Comparison of ENCODE assay signal across 8 cellular contexts in the genomic region with DNA sequence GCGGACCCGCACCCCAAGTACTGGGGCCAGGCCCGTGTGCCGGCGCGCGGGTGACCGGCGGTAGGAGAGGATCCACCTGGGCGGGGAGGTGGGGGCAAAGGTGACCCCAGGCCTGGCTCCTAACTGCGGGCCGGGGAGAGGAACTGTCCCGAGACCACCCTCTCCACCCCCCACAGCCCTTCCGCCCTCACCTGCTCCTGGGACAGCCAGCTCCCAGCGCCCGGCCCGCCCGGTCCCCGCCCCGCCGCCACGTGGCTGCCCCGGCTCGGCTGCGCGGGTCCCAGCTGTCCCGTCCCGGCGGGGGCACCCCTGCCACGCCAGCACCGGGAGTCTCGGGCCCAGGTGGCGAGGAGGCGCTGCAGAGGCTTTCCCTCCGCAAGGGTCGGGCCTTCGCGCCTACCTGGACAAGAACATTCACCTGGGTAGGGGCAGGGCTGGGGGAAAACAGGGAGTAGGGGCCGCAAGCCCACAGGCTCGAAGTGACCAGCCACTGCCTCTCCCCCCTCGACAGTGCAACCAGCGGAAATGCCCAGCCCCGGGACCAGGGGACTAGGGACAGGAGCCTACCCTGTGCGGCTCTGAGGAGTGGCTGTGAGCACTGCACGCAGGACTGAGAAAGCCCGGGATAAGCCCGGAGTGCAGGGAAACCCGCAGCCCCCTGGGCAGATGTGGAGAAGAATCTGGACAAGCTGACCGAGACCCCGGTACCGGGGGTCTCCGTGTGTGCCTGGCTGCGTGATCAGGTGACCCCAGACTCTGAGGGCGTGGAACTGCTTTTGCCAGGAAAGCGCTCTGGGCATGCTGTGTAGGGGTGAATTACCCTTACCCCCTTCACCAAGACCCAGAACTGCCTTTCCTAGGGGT. TPM values are rescaled to one million over a fixed set of nuclear protein-coding genes. Genes with fewer than 3 reads are reported as not detected.
DNase-seq lines count a peak whose midpoint lies in the region; ATAC-seq and TF ChIP-seq lines count a peak whose summit lies in the region.

A gene with protein sequence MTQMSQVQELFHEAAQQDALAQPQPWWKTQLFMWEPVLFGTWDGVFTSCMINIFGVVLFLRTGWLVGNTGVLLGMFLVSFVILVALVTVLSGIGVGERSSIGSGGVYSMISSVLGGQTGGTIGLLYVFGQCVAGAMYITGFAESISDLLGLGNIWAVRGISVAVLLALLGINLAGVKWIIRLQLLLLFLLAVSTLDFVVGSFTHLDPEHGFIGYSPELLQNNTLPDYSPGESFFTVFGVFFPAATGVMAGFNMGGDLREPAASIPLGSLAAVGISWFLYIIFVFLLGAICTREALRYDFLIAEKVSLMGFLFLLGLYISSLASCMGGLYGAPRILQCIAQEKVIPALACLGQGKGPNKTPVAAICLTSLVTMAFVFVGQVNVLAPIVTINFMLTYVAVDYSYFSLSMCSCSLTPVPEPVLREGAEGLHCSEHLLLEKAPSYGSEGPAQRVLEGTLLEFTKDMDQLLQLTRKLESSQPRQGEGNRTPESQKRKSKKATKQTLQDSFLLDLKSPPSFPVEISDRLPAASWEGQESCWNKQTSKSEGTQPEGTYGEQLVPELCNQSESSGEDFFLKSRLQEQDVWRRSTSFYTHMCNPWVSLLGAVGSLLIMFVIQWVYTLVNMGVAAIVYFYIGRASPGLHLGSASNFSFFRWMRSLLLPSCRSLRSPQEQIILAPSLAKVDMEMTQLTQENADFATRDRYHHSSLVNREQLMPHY (minus strand): TSS at position 240 of the 864 bp plus-strand sequence. CDS start 1,399 bp downstream, outside the sequence.

- no peaks in the 10 kb centered on the region for H3K9me3 Mint-ChIP-seq in natural killer cell treated with Interleukin-12 subunit alpha and Interleukin-12 subunit beta and Interleukin-15 and Interleukin-18, amount 100 ng/mL, for 72 hours

- peak within 1 kb of the TSS in 1 of 2 donors; percentile 52 for H3K27ac Mint-ChIP-seq in natural killer cell treated with Interleukin-12 subunit alpha and Interleukin-12 subunit beta and Interleukin-15 and Interleukin-18, amount 100 ng/mL, for 72 hours

- peak; percentile 38 for DNase-seq in HuH-7.5 (ENCODE audit: low spot score)
- no peak for DNase-seq in epithelial cell of esophagus (ENCODE audit: low read depth)
- no peak for DNase-seq in natural killer cell treated with Interleukin-12 subunit alpha and Interleukin-12 subunit beta and Interleukin-15 and Interleukin-18, amount 100 ng/mL, for 72 hours (ENCODE audit: low spot score)
- DNase-seq in activated CD4-positive, CD25-positive, alpha-beta regulatory T cell treated with anti-CD3 and anti-CD28 coated beads, Interleukin-2, amount 50 U/mL, for 72 hours, result no peak
- no peak for DNase-seq in stimulated activated CD8-positive, alpha-beta memory T cell treated with anti-CD3 and anti-CD28 coated beads, Interleukin-4, amount 100 ng/mL, for 48 hours
- no peak for DNase-seq in NOMO-1 treated with DMSO at 0.1 percent for 48 hours (lab: John Stamatoyannopoulos, UW; ENCODE audit: unreplicated experiment)

- TF ChIP-seq CTCF in C4-2B (conservative IDR thresholded peaks at IDR 0.05), result peak; percentile 10; the same call in 1 of the 2 replicates
- no peak for TF ChIP-seq CTCF in epithelial cell of esophagus (IDR thresholded peaks at IDR 0.05; ENCODE audit: insufficient read depth, low read depth, low read length, missing control alignments)

- H3K27me3 Mint-ChIP-seq in natural killer cell treated with Interleukin-12 subunit alpha and Interleukin-12 subunit beta and Interleukin-15 and Interleukin-18, amount 100 ng/mL, for 72 hours, result peaks cover 20 to 30% of the 10 kb centered on the region in 2 donors

- H3K27ac ChIP-seq in C4-2B, result peak within 1 kb of the TSS; percentile 95

- peaks cover 24 to 29% of the 10 kb centered on the region in 2 donors for H3K4me1 Mint-ChIP-seq in natural killer cell treated with Interleukin-12 subunit alpha and Interleukin-12 subunit beta and Interleukin-15 and Interleukin-18, amount 100 ng/mL, for 72 hours (ENCODE audit: low read depth in 2 of 2)

- peak within 1 kb of the TSS; percentile 58 for H3K4me3 ChIP-seq in epithelial cell of esophagus (ENCODE audit: low read length)

- peak in 1 of 2 donors; percentile 31 for ATAC-seq in natural killer cell treated with Interleukin-12 subunit alpha and Interleukin-12 subunit beta and Interleukin-15 and Interleukin-18, amount 100 ng/mL, for 72 hours
- no peak for ATAC-seq in HG03571 (IDR thresholded peaks at IDR 0.05; ENCODE audit: unreplicated experiment)

- peak within 1 kb of the TSS; percentile 29 for H3K4me3 Mint-ChIP-seq in natural killer cell treated with Interleukin-12 subunit alpha and Interleukin-12 subunit beta and Interleukin-15 and Interleukin-18, amount 100 ng/mL, for 72 hours

- H3K36me3 Mint-ChIP-seq in natural killer cell treated with Interleukin-12 subunit alpha and Interleukin-12 subunit beta and Interleukin-15 and Interleukin-18, amount 100 ng/mL, for 72 hours, result no peaks in the 10 kb centered on the region

RNA-seq across cellular contexts. Expression of the gene that starts here (rescaled TPM):
- total RNA-seq in natural killer cell treated with Interleukin-12 subunit alpha and Interleukin-12 subunit beta and Interleukin-15 and Interleukin-18, amount 100 ng/mL, for 72 hours, result 1 to 10 TPM; 2.7 to 4.7 TPM
